37 cellular contexts compared by ENCODE assay signal in genomic region chr9:71839665-71840064, GRCh38.
"Had no signal": no experiment of that assay in that cellular context is flagged by ENCODE, and none has a peak within 500 bp of the region (broad histone marks: within the 10 kb centered on the region; RNA-seq: fewer than 3 reads in every experiment).

No MANE protein-coding gene starts in this region.

- DNase-seq: activated CD4-positive, alpha-beta memory T cell treated with anti-CD3 and anti-CD28 coated beads for 36 hours; activated CD4-positive, alpha-beta T cell treated with anti-CD3 and anti-CD28 coated beads for 4 hours; activated CD4-positive, alpha-beta T cell treated with anti-CD3 and anti-CD28 coated beads, Interleukin-2, amount 10 ng/mL, durations not matched to agents 24 days and 14 days; activated CD4-positive, alpha-beta T cell treated with anti-CD3 and anti-CD28 coated beads, Interleukin-2, amount 50 U/mL, for 1 hour; activated CD4-positive, alpha-beta T cell treated with anti-CD3 and anti-CD28 coated beads, Interleukin-2, amount 50 U/mL, for 4 hours; activated CD4-positive, CD25-positive, alpha-beta regulatory T cell; activated CD8-positive, alpha-beta memory T cell treated with anti-CD3 and anti-CD28 coated beads, Interleukin-2, amount 50 U/mL, for 4 hours; activated CD8-positive, alpha-beta T cell treated with anti-CD3 and anti-CD28 coated beads for 36 hours; activated effector memory CD4-positive, alpha-beta T cell treated with anti-CD3 and anti-CD28 coated beads, Interleukin-2, amount 50 U/mL, for 16 hours; activated gamma-delta T cell treated with Interleukin-2 at 50 U/mL for 16 hours; activated naive CD4-positive, alpha-beta T cell; activated naive CD4-positive, alpha-beta T cell treated with anti-CD3 and anti-CD28 coated beads for 36 hours; activated naive CD4-positive, alpha-beta T cell treated with anti-CD3 and anti-CD28 coated beads, Interleukin-2, amount 50 U/mL, for 16 hours; activated naive CD8-positive, alpha-beta T cell treated with anti-CD3 and anti-CD28 coated beads for 36 hours; activated T-cell treated with anti-CD3 and anti-CD28 coated beads for 4 hours; activated T-cell treated with anti-CD3 and anti-CD28 coated beads, Interleukin-2, amount 50 U/mL, for 1 hour; activated T-cell treated with anti-CD3 and anti-CD28 coated beads, Interleukin-2, amount 50 U/mL, for 4 hours; activated T-cell treated with anti-CD3 and anti-CD28 coated beads, Interleukin-2, amount 50 U/mL, for 72 hours; adrenal gland; amniotic stem cell; aorta; body of pancreas; brain microvascular endothelial cell; central memory CD4-positive, alpha-beta T cell; T-helper 1 cell; T-helper 2 cell; T-helper 9 cell; WERI-Rb-1 had no signal

- H3K4me1 Mint-ChIP-seq: activated naive CD8-positive, alpha-beta T cell treated with anti-CD3 and anti-CD28 coated beads for 36 hours; activated T-helper 17 cell treated with anti-CD3 and anti-CD28 coated beads, Interleukin-2, amount 50 U/mL, for 72 hours; WTC11 had no signal

- H3K36me3 ChIP-seq: adrenal gland, brain microvascular endothelial cell, breast epithelium, WERI-Rb-1 had no signal

- H3K27ac Mint-ChIP-seq: activated CD4-positive, alpha-beta memory T cell treated with anti-CD3 and anti-CD28 coated beads for 36 hours; activated CD4-positive, alpha-beta T cell treated with anti-CD3 and anti-CD28 coated beads, Interleukin-2, amount 10 ng/mL, durations not matched to agents 24 days and 14 days; activated CD8-positive, alpha-beta T cell treated with anti-CD3 and anti-CD28 coated beads for 36 hours; activated naive CD4-positive, alpha-beta T cell treated with anti-CD3 and anti-CD28 coated beads for 36 hours; activated naive CD4-positive, alpha-beta T cell treated with anti-CD3 and anti-CD28 coated beads, Interleukin-2, amount 50 U/mL, for 72 hours; activated naive CD8-positive, alpha-beta T cell treated with anti-CD3 and anti-CD28 coated beads for 36 hours; activated T-cell treated with anti-CD3 and anti-CD28 coated beads, Interleukin-2, amount 50 U/mL, for 72 hours; activated T-helper 1 cell treated with anti-CD3 and anti-CD28 coated beads, Interleukin-12 subunit alpha, Interleukin-12 subunit beta, Interleukin-2, Interleukin-4 antibody, amounts not matched to agents 30 ng/mL and 10 ng/mL and 1 ng/mL, durations not matched to agents 14 hours and 24 hours and 36 hours; activated T-helper 17 cell treated with anti-CD3 and anti-CD28 coated beads, Interleukin-2, amount 50 U/mL, for 72 hours; T-helper 1 cell treated with Interleukin-12 subunit alpha and Interleukin-12 subunit beta and Interleukin-4 antibody, amounts not matched to agents 30 μg/mL and 1 μg/mL, for 36 hours; T-helper 2 cell treated with Interferon-gamma antibody and Interleukin-4, amounts not matched to agents 5 μg/mL and 100 μg/mL, for 36 hours; WTC11 had no signal

- H3K27me3 ChIP-seq: adrenal gland, body of pancreas, brain microvascular endothelial cell, breast epithelium had no signal

- H3K4me3 Mint-ChIP-seq: activated CD4-positive, alpha-beta memory T cell treated with anti-CD3 and anti-CD28 coated beads for 36 hours; activated CD4-positive, alpha-beta T cell treated with anti-CD3 and anti-CD28 coated beads, Interleukin-2, amount 10 ng/mL, durations not matched to agents 24 days and 14 days; activated CD8-positive, alpha-beta T cell treated with anti-CD3 and anti-CD28 coated beads for 36 hours; activated naive CD4-positive, alpha-beta T cell treated with anti-CD3 and anti-CD28 coated beads for 36 hours; activated naive CD8-positive, alpha-beta T cell treated with anti-CD3 and anti-CD28 coated beads for 36 hours; activated T-cell treated with anti-CD3 and anti-CD28 coated beads, Interleukin-2, amount 50 U/mL, for 4 hours; activated T-cell treated with anti-CD3 and anti-CD28 coated beads, Interleukin-2, amount 50 U/mL, for 72 hours; activated T-helper 1 cell treated with anti-CD3 and anti-CD28 coated beads, Interleukin-12 subunit alpha, Interleukin-12 subunit beta, Interleukin-2, Interleukin-4 antibody, amounts not matched to agents 30 ng/mL and 10 ng/mL and 1 ng/mL, durations not matched to agents 14 hours and 24 hours and 36 hours; activated T-helper 17 cell treated with anti-CD3 and anti-CD28 coated beads, Interleukin-2, amount 50 U/mL, for 72 hours; T-helper 1 cell treated with Interleukin-12 subunit alpha and Interleukin-12 subunit beta and Interleukin-4 antibody, amounts not matched to agents 30 μg/mL and 1 μg/mL, for 36 hours; T-helper 2 cell treated with Interferon-gamma antibody and Interleukin-4, amounts not matched to agents 5 μg/mL and 100 μg/mL, for 36 hours; WTC11 had no signal

- H3K9me3 ChIP-seq: adrenal gland, body of pancreas had no signal

- H3K4me1 ChIP-seq: adrenal gland, body of pancreas, breast epithelium had no signal

- H3K36me3 Mint-ChIP-seq: activated CD4-positive, alpha-beta memory T cell treated with anti-CD3 and anti-CD28 coated beads for 36 hours; activated naive CD4-positive, alpha-beta T cell treated with anti-CD3 and anti-CD28 coated beads, Interleukin-2, amount 50 U/mL, for 72 hours; activated naive CD8-positive, alpha-beta T cell treated with anti-CD3 and anti-CD28 coated beads for 36 hours had no signal

- H3K27me3 Mint-ChIP-seq: activated CD4-positive, alpha-beta memory T cell treated with anti-CD3 and anti-CD28 coated beads for 36 hours; activated CD8-positive, alpha-beta T cell treated with anti-CD3 and anti-CD28 coated beads for 36 hours; activated naive CD8-positive, alpha-beta T cell treated with anti-CD3 and anti-CD28 coated beads for 36 hours had no signal

- FAIRE-seq: astrocyte had no signal

- H3K9me3 Mint-ChIP-seq: activated T-helper 1 cell treated with anti-CD3 and anti-CD28 coated beads, Interleukin-12 subunit alpha, Interleukin-12 subunit beta, Interleukin-2, Interleukin-4 antibody, amounts not matched to agents 30 ng/mL and 10 ng/mL and 1 ng/mL, durations not matched to agents 14 hours and 24 hours and 36 hours; T-helper 2 cell treated with Interferon-gamma antibody and Interleukin-4, amounts not matched to agents 5 μg/mL and 100 μg/mL, for 36 hours had no signal

- H3K27ac ChIP-seq: adrenal gland, body of pancreas, brain microvascular endothelial cell, breast epithelium, WERI-Rb-1 had no signal

- H3K4me3 ChIP-seq: adrenal gland, body of pancreas, breast epithelium had no signal

- ATAC-seq: activated CD4-positive, CD25-positive, alpha-beta regulatory T cell treated with anti-CD3 and anti-CD28 coated beads, Interleukin-2, amount 50 U/mL, for 24 hours; activated CD8-positive, alpha-beta T cell treated with anti-CD3 and anti-CD28 coated beads for 36 hours; activated naive CD4-positive, alpha-beta T cell treated with anti-CD3 and anti-CD28 coated beads, Interleukin-2, amount 50 U/mL, for 72 hours; activated T-cell treated with anti-CD3 and anti-CD28 coated beads, Interleukin-2, amount 50 U/mL, for 4 hours; activated T-cell treated with anti-CD3 and anti-CD28 coated beads, Interleukin-2, amount 50 U/mL, for 72 hours; activated T-helper 17 cell treated with anti-CD3 and anti-CD28 coated beads, Interleukin-2, amount 50 U/mL, for 72 hours; body of pancreas; WTC11 had no signal
